ENCODE assay signal across 9 cellular contexts in the genomic region with DNA sequence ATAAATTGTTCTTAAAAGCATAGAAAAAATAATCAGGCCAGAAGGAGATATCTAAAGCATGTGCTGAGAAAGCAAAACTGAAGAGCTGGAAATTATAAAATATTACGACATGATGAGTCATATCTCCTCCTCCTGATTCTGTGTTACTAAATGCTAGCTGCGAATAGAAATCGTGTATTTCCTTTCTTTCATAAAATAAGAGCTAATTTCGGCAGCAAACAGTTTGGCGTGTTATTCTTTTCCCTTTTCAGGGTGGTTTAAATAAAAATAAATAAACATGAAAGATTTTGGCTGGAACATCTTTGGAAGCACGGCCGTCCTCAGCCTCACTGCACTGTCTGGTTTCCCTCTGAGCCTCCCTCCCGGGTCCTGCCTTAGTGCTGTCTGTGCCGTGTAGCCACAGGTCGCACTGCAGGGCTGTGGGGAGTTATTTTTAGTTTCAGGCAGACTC. TPM values are rescaled to one million over a fixed set of nuclear protein-coding genes. Genes with fewer than 3 reads are reported as not detected.
DNase-seq lines count a peak whose midpoint lies in the region; ATAC-seq and TF ChIP-seq lines count a peak whose summit lies in the region.
"Had no signal": no experiment of that assay in that cellular context is flagged by ENCODE, and none has a peak within 500 bp of the region (broad histone marks: within the 10 kb centered on the region; RNA-seq: fewer than 3 reads in every experiment).

No MANE protein-coding gene starts in this region.

- intact Hi-C loops in activated T-helper 2 cell treated with anti-CD3 and anti-CD28 coated beads, Interferon-gamma antibody, Interleukin-2, Interleukin-4, amounts not matched to agents 10 μg/mL and 5 μg/mL and 100 μg/mL, durations not matched to agents 14 hours and 24 hours and 36 hours (cut with micrococcal nuclease) = no loop called here

- 24 to 33% methylated on average over 10 of the region's 10 CpGs for WGBS in lung, 2 donors

- no peak overlapping the region for H3K4me3 ChIP-seq in lung

- TF ChIP-seq CTCF in brain (conservative IDR thresholded peaks at IDR 0.05) (no peak), lung (IDR thresholded peaks at IDR 0.05; ENCODE audit: control extremely low read depth, extremely low read depth) (no peak)

- peaks cover 10 to 11% of the 10 kb centered on the region in 2 donors for H3K4me1 ChIP-seq in lung (ENCODE audit: control insufficient read depth in 2 of 2, insufficient read depth in 2 of 2, low read length in 2 of 2)

- H3K36me3 Mint-ChIP-seq in brain = no peaks in the 10 kb centered on the region
- peaks cover 7% of the 10 kb centered on the region for H3K36me3 Mint-ChIP-seq in activated T-helper 2 cell treated with anti-CD3 and anti-CD28 coated beads, Interferon-gamma antibody, Interleukin-2, Interleukin-4, amounts not matched to agents 10 μg/mL and 5 μg/mL and 100 μg/mL, durations not matched to agents 14 hours and 24 hours and 36 hours (ENCODE audit: low read depth)

- ATAC-seq in lung (ENCODE audit: insufficient read depth, low FRiP score) (no peak), HG02852 (IDR thresholded peaks at IDR 0.05; ENCODE audit: unreplicated experiment) (no peak)

- H3K36me3 ChIP-seq in lung (ENCODE audit: control insufficient read depth in 2 of 2, insufficient read depth in 2 of 2, low read length in 2 of 2) = peaks cover 0 to 2% of the 10 kb centered on the region in 2 donors

- peaks cover 75% of the 10 kb centered on the region for H3K4me1 Mint-ChIP-seq in brain
- peaks cover 14% of the 10 kb centered on the region for H3K4me1 Mint-ChIP-seq in activated T-helper 2 cell treated with anti-CD3 and anti-CD28 coated beads, Interferon-gamma antibody, Interleukin-2, Interleukin-4, amounts not matched to agents 10 μg/mL and 5 μg/mL and 100 μg/mL, durations not matched to agents 14 hours and 24 hours and 36 hours (ENCODE audit: low read depth)

- DNase-seq in A172 (ENCODE audit: low spot score) (peak; percentile 84), KG1 (lab: John Stamatoyannopoulos, UW) (peak; percentile 31), lung (ENCODE audit: low spot score) (no peak), NCI-H2171 treated with DMSO at 0.1 percent for 48 hours (lab: John Stamatoyannopoulos, UW) (no peak)
- DNase-seq in activated T-helper 2 cell treated with anti-CD3 and anti-CD28 coated beads, Interferon-gamma antibody, Interleukin-2, Interleukin-4, amounts not matched to agents 10 μg/mL and 5 μg/mL and 100 μg/mL, durations not matched to agents 14 hours and 24 hours and 36 hours (ENCODE audit: low spot score) = no peak
- DNase-seq in stimulated activated CD4-positive, alpha-beta T cell treated with anti-CD3 and anti-CD28 coated beads, Interleukin-15, amount 100 ng/mL, for 24 hours = no peak
- DNase-seq: activated CD4-positive, alpha-beta T cell treated with anti-CD3 and anti-CD28 coated beads, Interleukin-2, amount 50 U/mL, for 48 hours had no signal

- no peaks in the 10 kb centered on the region for H3K27me3 ChIP-seq in lung (ENCODE audit: control insufficient read depth, insufficient read depth)

- peak overlapping the region; percentile 41 to 78 (median 65) for H3K27ac Mint-ChIP-seq in brain
- H3K27ac Mint-ChIP-seq in activated T-helper 2 cell treated with anti-CD3 and anti-CD28 coated beads, Interferon-gamma antibody, Interleukin-2, Interleukin-4, amounts not matched to agents 10 μg/mL and 5 μg/mL and 100 μg/mL, durations not matched to agents 14 hours and 24 hours and 36 hours = no peak overlapping the region

- peak overlapping the region in 3 of 5 experiments; percentile 40 to 59 (median 52) for H3K4me3 Mint-ChIP-seq in brain
- H3K4me3 Mint-ChIP-seq in activated T-helper 2 cell treated with anti-CD3 and anti-CD28 coated beads, Interferon-gamma antibody, Interleukin-2, Interleukin-4, amounts not matched to agents 10 μg/mL and 5 μg/mL and 100 μg/mL, durations not matched to agents 14 hours and 24 hours and 36 hours (ENCODE audit: low read depth) = no peak overlapping the region

- H3K9me3 ChIP-seq in lung (ENCODE audit: control insufficient read depth in 2 of 2, insufficient read depth in 1 of 2, low read length in 1 of 2) = no peaks in the 10 kb centered on the region

- H3K27me3 Mint-ChIP-seq in brain = peaks cover 4% of the 10 kb centered on the region
- no peaks in the 10 kb centered on the region for H3K27me3 Mint-ChIP-seq in activated T-helper 2 cell treated with anti-CD3 and anti-CD28 coated beads, Interferon-gamma antibody, Interleukin-2, Interleukin-4, amounts not matched to agents 10 μg/mL and 5 μg/mL and 100 μg/mL, durations not matched to agents 14 hours and 24 hours and 36 hours (ENCODE audit: low read depth)

- H3K9me3 Mint-ChIP-seq in brain = no peaks in the 10 kb centered on the region
- H3K9me3 Mint-ChIP-seq in activated T-helper 2 cell treated with anti-CD3 and anti-CD28 coated beads, Interferon-gamma antibody, Interleukin-2, Interleukin-4, amounts not matched to agents 10 μg/mL and 5 μg/mL and 100 μg/mL, durations not matched to agents 14 hours and 24 hours and 36 hours = no peaks in the 10 kb centered on the region

- H3K27ac ChIP-seq in lung (ENCODE audit: low read depth in 1 of 2, low read length in 1 of 2) = peak overlapping the region; percentile 12 to 75

RNA-seq across cellular contexts. Expression of a gene that starts 56.0 kb away (rescaled TPM):
- 13.3 and 15.7 TPM in 2 replicates for total RNA-seq in A172 (2014; rRNA removed; shearing (Covaris generic))
- polyA plus RNA-seq in brain (ENCODE audit: insufficient read depth, low read depth, low replicate concordance) (10.9 TPM), lung (10 to 100 TPM; 13.4 to 24.3 TPM)
- 10 to 100 TPM; 40.9 to 47.7 TPM for total RNA-seq in lung
- 25.8 and 29.5 TPM in 2 replicates for total RNA-seq in activated T-helper 2 cell treated with anti-CD3 and anti-CD28 coated beads, Interferon-gamma antibody, Interleukin-2, Interleukin-4, amounts not matched to agents 10 μg/mL and 5 μg/mL and 100 μg/mL, durations not matched to agents 14 hours and 24 hours and 36 hours

Comparison
In these comparisons a context has a peak if more than half of its experiments do, and no peak if none do; other contexts are left out.
1. DNase-seq: peak in A172 (single experiment) and KG1 (single experiment); none in lung (single experiment), activated T-helper 2 cell treated with anti-CD3 and anti-CD28 coated beads, Interferon-gamma antibody, Interleukin-2, Interleukin-4, amounts not matched to agents 10 μg/mL and 5 μg/mL and 100 μg/mL, durations not matched to agents 14 hours and 24 hours and 36 hours (single experiment), NCI-H2171 treated with DMSO at 0.1 percent for 48 hours (single experiment) and stimulated activated CD4-positive, alpha-beta T cell treated with anti-CD3 and anti-CD28 coated beads, Interleukin-15, amount 100 ng/mL, for 24 hours (single experiment).